ENCODE assay signal across 20 cellular contexts in the genomic region with DNA sequence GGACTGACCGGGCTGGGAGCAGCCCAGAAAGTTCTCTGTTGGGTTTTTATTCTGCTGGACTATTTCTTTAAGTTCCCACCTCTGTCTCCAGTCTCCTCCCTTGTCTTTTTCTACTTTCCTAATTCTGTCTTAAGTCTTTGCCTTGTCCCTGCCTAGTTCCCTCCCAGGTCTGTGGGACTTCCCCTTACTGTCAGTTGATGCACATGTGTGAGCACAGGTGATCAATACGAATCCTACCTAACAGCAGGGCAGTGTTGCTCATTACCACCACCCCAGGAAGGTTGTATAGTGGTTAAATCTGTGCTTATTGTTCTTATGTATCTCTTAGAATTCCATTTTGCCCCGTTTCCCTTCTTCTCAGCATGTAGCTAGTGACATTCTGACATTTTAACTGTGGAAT.
DNase-seq lines count a peak whose midpoint lies in the region; ATAC-seq, FAIRE-seq and TF ChIP-seq lines count a peak whose summit lies in the region.
"Had no signal": no experiment of that assay in that cellular context is flagged by ENCODE, and none has a peak within 500 bp of the region (broad histone marks: within the 10 kb centered on the region; RNA-seq: fewer than 3 reads in every experiment).

No MANE protein-coding gene starts in this region.

- peak overlapping the region in 1 of 8 donors; percentile 8 for H3K4me3 Mint-ChIP-seq in naive B cell
- H3K4me3 Mint-ChIP-seq: CD8-positive, alpha-beta T cell had no signal

- no peaks in the 10 kb centered on the region for H3K9me3 Mint-ChIP-seq in naive B cell
- H3K9me3 Mint-ChIP-seq: IgD-negative memory B cell had no signal

- no peak overlapping the region for H3K27ac ChIP-seq in GM12878 (ENCODE audit: control insufficient read depth, insufficient read depth)
- H3K27ac ChIP-seq: HL-60 had no signal

- H3K4me2 ChIP-seq in GM12878 (ENCODE audit: control insufficient read depth, insufficient read depth), result no peak overlapping the region

- DNase-seq in GM12878 (ENCODE audit: low read depth, low spot score) (no peak), naive B cell (no peak), superior temporal gyrus (ENCODE audit: extremely low spot score) (no peak)
- DNase-seq in central memory CD4-positive, alpha-beta T cell, result no peak
- no peak for DNase-seq in effector CD4-positive, alpha-beta T cell
- DNase-seq: CD8-positive, alpha-beta T cell; DMS79; Kasumi-1; MM.1S; NCI-H1105; NCI-H1694; NCI-H510A treated with DMSO at 0.1 percent for 48 hours had no signal

- SMC1A ChIA-PET in GM12878 (lab: Charles Lee; ENCODE audit: uncharacterized antibody, unreplicated experiment), result no interaction called here

- WGBS in GM12878 (ENCODE audit: insufficient coverage, insufficient replicate concordance, low lambda C conversion rate, missing lambda C conversion rate), result 19% methylated on average over 3 of the region's 3 CpGs

- H3K27ac Mint-ChIP-seq in naive B cell, result no peak overlapping the region
- H3K27ac Mint-ChIP-seq: CD8-positive, alpha-beta T cell; IgD-negative memory B cell had no signal

- ATAC-seq in GM19351 (IDR thresholded peaks at IDR 0.05; ENCODE audit: unreplicated experiment) (peak; percentile 56), HG03159 (IDR thresholded peaks at IDR 0.05; ENCODE audit: unreplicated experiment) (peak; percentile 55), GM12878 (peak; percentile 45; the same call in 1 of the 3 replicates), naive B cell (ENCODE audit: low read depth in 2 of 2) (peak; percentile 37 to 50), esophagus mucosa (no peak)
- ATAC-seq: CD8-positive, alpha-beta T cell; Panc1 had no signal

- TF ChIP-seq RAD21 in GM12878 (IDR thresholded peaks at IDR 0.05; ENCODE audit: insufficient read depth, low read depth, low read length), result no peak

- POLR2A ChIA-PET in GM12878 (lab: Charles Lee), result no interaction called here

- H3K4me1 Mint-ChIP-seq in naive B cell, result no peaks in the 10 kb centered on the region
- H3K4me1 Mint-ChIP-seq: IgD-negative memory B cell had no signal

- RAD21 ChIA-PET in GM12878 (lab: Charles Lee; ENCODE audit: unreplicated experiment), result no interaction called here

- no peaks in the 10 kb centered on the region for H3K36me3 Mint-ChIP-seq in naive B cell
- H3K36me3 Mint-ChIP-seq: CD8-positive, alpha-beta T cell; IgD-negative memory B cell had no signal

- no peak for TF ChIP-seq POLR2A in GM12878 (IDR thresholded peaks at IDR 0.05; ENCODE audit: low read depth, low read length)

- no peaks in the 10 kb centered on the region for H3K4me1 ChIP-seq in GM12878 (ENCODE audit: control insufficient read depth, insufficient read depth, low read length)

- no peak overlapping the region for H3K4me3 ChIP-seq in GM12878

- TF ChIP-seq EP300 in GM12878 (IDR thresholded peaks at IDR 0.05; ENCODE audit: borderline replicate concordance in 1 of 2, control insufficient read depth in 1 of 2, low read depth in 2 of 2, low read length in 2 of 2), result no peak

- FAIRE-seq in GM12878 (lab: Jason Lieb, UNC), result no peak
- FAIRE-seq: D721Med, HTR-8/SVneo had no signal

- H3K79me2 ChIP-seq in GM12878 (ENCODE audit: control insufficient read depth, insufficient read depth, low read length), result no peaks in the 10 kb centered on the region

- H3K9ac ChIP-seq in GM12878 (ENCODE audit: control insufficient read depth, insufficient read depth, low read length), result no peak overlapping the region

- H3K27me3 Mint-ChIP-seq in naive B cell, result no peaks in the 10 kb centered on the region
- H3K27me3 Mint-ChIP-seq: IgD-negative memory B cell had no signal

- H3K36me3 ChIP-seq in GM12878 (ENCODE audit: control insufficient read depth in 2 of 2, insufficient read depth in 2 of 2, low read length in 1 of 2), result no peaks in the 10 kb centered on the region

- no peaks in the 10 kb centered on the region for H3K9me3 ChIP-seq in GM12878 (replicated peaks; ENCODE audit: control insufficient read depth, insufficient read depth, low read length)

- intact Hi-C loops in GM12878 (cut with micrococcal nuclease; ENCODE audit: unreplicated experiment), result no loop called here

- CTCF ChIA-PET in GM12878 (lab: Yijun Ruan, JAX), result no interaction called here

- H3K27me3 ChIP-seq in GM12878 (replicated peaks in 1 of 2; ENCODE audit: control insufficient read depth in 2 of 2, insufficient read depth in 2 of 2, low read length in 1 of 2), result no peaks in the 10 kb centered on the region

- no peaks in the 10 kb centered on the region for H4K20me1 ChIP-seq in GM12878 (ENCODE audit: control insufficient read depth, insufficient read depth)

- in situ Hi-C loops in GM12878 (cut with MboI), result no loop called here

- no peak overlapping the region for H2AFZ ChIP-seq in GM12878 (ENCODE audit: control insufficient read depth, low read depth, low read length)

- BruUV-seq in GM12878 (replicated peaks; lab: Mats Ljungman, UMichigan), result no TSS peak

- TF ChIP-seq CTCF in GM12878 (IDR thresholded peaks at IDR 0.05 in 2 of 3, conservative IDR thresholded peaks at IDR 0.05 in 1 of 3; ENCODE audit: control insufficient read depth in 2 of 3, extremely low read depth in 1 of 3, insufficient read depth in 1 of 3, low read depth in 3 of 3, low read length in 3 of 3), result no peak

TF ChIP-seq in GM12878, 131 proteins besides CTCF, POLR2A, EP300 and RAD21:
- TF ChIP-seq PAX8 (IDR thresholded peaks at IDR 0.05) (no peak), CBX5 (IDR thresholded peaks at IDR 0.05; ENCODE audit: low read depth) (no peak), RBBP5 (conservative IDR thresholded peaks at IDR 0.05) (no peak), BCLAF1 (IDR thresholded peaks at IDR 0.05) (no peak), TCF7 (IDR thresholded peaks at IDR 0.05; ENCODE audit: borderline replicate concordance) (no peak), PBX3 (IDR thresholded peaks at IDR 0.05; ENCODE audit: insufficient replicate concordance, low read depth, low read length) (no peak), SIX5 (IDR thresholded peaks at IDR 0.05; ENCODE audit: low read depth, low read length, severe bottlenecking) (no peak), TBL1XR1 (IDR thresholded peaks at IDR 0.05; ENCODE audit: low read depth, low read length) (no peak)
TF ChIP-seq in GM12878: peak in this region for 0.
